Comparison of ENCODE assay signal across 38 cellular contexts in the genomic region with DNA sequence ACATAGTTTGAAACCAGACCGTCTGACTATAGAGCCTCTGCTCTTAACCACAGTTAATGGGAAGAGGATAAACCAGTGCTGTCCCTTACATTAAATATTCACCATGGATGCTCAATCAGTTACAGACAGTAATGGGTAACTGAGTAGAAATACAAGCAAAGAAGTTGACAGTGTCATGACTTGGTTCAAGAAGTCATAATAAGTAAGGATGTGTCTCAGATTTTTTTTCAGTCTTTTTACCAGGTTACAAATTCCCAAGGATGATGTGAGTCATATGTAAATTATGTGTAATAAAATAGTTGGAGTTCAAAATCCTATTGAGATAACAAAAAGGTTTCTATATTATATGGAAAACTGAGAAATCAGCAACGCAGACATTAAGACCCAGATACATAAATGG. TPM values are rescaled to one million over a fixed set of nuclear protein-coding genes. Genes with fewer than 3 reads are reported as not detected.
DNase-seq lines count a peak whose midpoint lies in the region; ATAC-seq and TF ChIP-seq lines count a peak whose summit lies in the region.
"Had no signal": no experiment of that assay in that cellular context is flagged by ENCODE, and none has a peak within 500 bp of the region (broad histone marks: within the 10 kb centered on the region; RNA-seq: fewer than 3 reads in every experiment).

No MANE protein-coding gene starts in this region.

- no peak overlapping the region for H2AFZ ChIP-seq in PC-3 (ENCODE audit: low read length)
- no peak overlapping the region for H2AFZ ChIP-seq in GM23338

- H3K9me2 ChIP-seq in PC-3 (replicated peaks; ENCODE audit: low read length) (no peaks in the 10 kb centered on the region), GM23338 (ENCODE audit: insufficient read depth) (no peaks in the 10 kb centered on the region)

- H3K79me2 ChIP-seq in PC-3 (ENCODE audit: low read length), result no peaks in the 10 kb centered on the region
- H3K79me2 ChIP-seq in GM23338 (replicated peaks; ENCODE audit: insufficient read depth), result no peaks in the 10 kb centered on the region

- no peaks in the 10 kb centered on the region for H3K9me3 ChIP-seq in PC-3 (ENCODE audit: low read length)
- H3K9me3 ChIP-seq: BLaER1, heart right ventricle, mucosa of descending colon, prostate gland, sigmoid colon, thyroid gland, vagina had no signal

- H3K9me3 Mint-ChIP-seq in GM23338, result no peaks in the 10 kb centered on the region
- H3K9me3 Mint-ChIP-seq in activated CD8-positive, alpha-beta memory T cell treated with anti-CD3 and anti-CD28 coated beads, Interleukin-2, amount 10 ng/mL, durations not matched to agents 7 days and 5 days (ENCODE audit: low read depth), result no peaks in the 10 kb centered on the region
- H3K9me3 Mint-ChIP-seq: natural killer cell had no signal

- no TSS peak for BruUV-seq in PC-3 (replicated peaks; lab: Mats Ljungman, UMichigan)

- no peak overlapping the region for H3K4me3 Mint-ChIP-seq in GM23338
- H3K4me3 Mint-ChIP-seq in activated CD8-positive, alpha-beta memory T cell treated with anti-CD3 and anti-CD28 coated beads, Interleukin-2, amount 10 ng/mL, durations not matched to agents 7 days and 5 days, result no peak overlapping the region
- H3K4me3 Mint-ChIP-seq: activated CD4-positive, alpha-beta T cell treated with anti-CD3 and anti-CD28 coated beads for 36 hours; activated CD8-positive, alpha-beta T cell treated with anti-CD3 and anti-CD28 coated beads, Interleukin-2, amount 10 ng/mL, durations not matched to agents 7 days and 5 days; natural killer cell had no signal

- H3K9ac ChIP-seq in PC-3 (ENCODE audit: low read length), result no peak overlapping the region
- H3K9ac ChIP-seq: BLaER1 had no signal

- intact Hi-C loops in PC-3 (cut with micrococcal nuclease), result no loop called here

- H4K20me1 ChIP-seq in PC-3 (ENCODE audit: low read length) (no peaks in the 10 kb centered on the region), GM23338 (replicated peaks; ENCODE audit: insufficient read depth) (no peaks in the 10 kb centered on the region; the same call in 1 of the 2 replicates)
- H4K20me1 ChIP-seq: BLaER1 had no signal

- H3K4me1 ChIP-seq in PC-3 (ENCODE audit: insufficient read depth, low read length), result no peaks in the 10 kb centered on the region
- H3K4me1 ChIP-seq in GM23338 (ENCODE audit: insufficient read depth), result no peaks in the 10 kb centered on the region
- H3K4me1 ChIP-seq: BLaER1, prostate gland, thyroid gland, vagina had no signal

- peaks cover 3% of the 10 kb centered on the region; the same call in 1 of the 3 replicates for H3K4me1 Mint-ChIP-seq in GM23338
- peaks cover 3% of the 10 kb centered on the region for H3K4me1 Mint-ChIP-seq in activated CD8-positive, alpha-beta memory T cell treated with anti-CD3 and anti-CD28 coated beads, Interleukin-2, amount 10 ng/mL, durations not matched to agents 7 days and 5 days
- H3K4me1 Mint-ChIP-seq: natural killer cell had no signal

- no peaks in the 10 kb centered on the region for H3K36me3 ChIP-seq in PC-3 (ENCODE audit: low read depth, low read length)
- H3K36me3 ChIP-seq in GM23338 (ENCODE audit: insufficient read depth), result no peaks in the 10 kb centered on the region
- H3K36me3 ChIP-seq: cardiac muscle cell, prostate gland, sigmoid colon, thyroid gland, vagina had no signal

- H3K4me2 ChIP-seq in PC-3 (ENCODE audit: low read length), result no peak overlapping the region
- no peak overlapping the region for H3K4me2 ChIP-seq in GM23338
- H3K4me2 ChIP-seq: BLaER1 had no signal

- H3K27ac ChIP-seq in PC-3 (ENCODE audit: low read length), result no peak overlapping the region
- H3K27ac ChIP-seq in GM23338 (ENCODE audit: low read depth), result no peak overlapping the region
- H3K27ac ChIP-seq: BLaER1, cardiac muscle cell, heart right ventricle, prostate gland, sigmoid colon, thyroid gland, vagina, VCaP had no signal

- H3F3A ChIP-seq in PC-3 (ENCODE audit: low read length, unreplicated experiment) (no peaks in the 10 kb centered on the region), GM23338 (replicated peaks; ENCODE audit: low read depth) (no peaks in the 10 kb centered on the region)

- CTCF ChIA-PET in PC-3 (lab: Charles Lee), result no interaction called here
- CTCF ChIA-PET in activated CD8-positive, alpha-beta memory T cell treated with anti-CD3 and anti-CD28 coated beads, Interleukin-2, amount 10 ng/mL, durations not matched to agents 7 days and 5 days (lab: Charles Lee), result no interaction called here

- no peaks in the 10 kb centered on the region for H3K36me3 Mint-ChIP-seq in GM23338 (ENCODE audit: low read depth)
- peaks cover 9% of the 10 kb centered on the region for H3K36me3 Mint-ChIP-seq in activated CD8-positive, alpha-beta memory T cell treated with anti-CD3 and anti-CD28 coated beads, Interleukin-2, amount 10 ng/mL, durations not matched to agents 7 days and 5 days
- H3K36me3 Mint-ChIP-seq: natural killer cell had no signal

- H3K27me3 ChIP-seq in PC-3 (ENCODE audit: low read length), result no peaks in the 10 kb centered on the region
- no peaks in the 10 kb centered on the region for H3K27me3 ChIP-seq in GM23338 (ENCODE audit: insufficient read depth)
- H3K27me3 ChIP-seq: BLaER1, cardiac muscle cell, heart right ventricle, sigmoid colon, thyroid gland, vagina had no signal

- ATAC-seq in PC-3 (peak; percentile 38), GM23338 (no peak), HG02798 (IDR thresholded peaks at IDR 0.05; ENCODE audit: poor library complexity, unreplicated experiment) (no peak), SK-N-SH treated with all-trans-retinoic acid at 6 μM for 48 hours (no peak)
- ATAC-seq in activated CD8-positive, alpha-beta memory T cell treated with anti-CD3 and anti-CD28 coated beads, Interleukin-2, amount 10 ng/mL, durations not matched to agents 7 days and 5 days, result no peak
- ATAC-seq: activated CD4-positive, alpha-beta T cell treated with anti-CD3 and anti-CD28 coated beads for 36 hours; activated CD8-positive, alpha-beta T cell treated with anti-CD3 and anti-CD28 coated beads, Interleukin-2, amount 10 ng/mL, durations not matched to agents 7 days and 5 days; activated naive CD4-positive, alpha-beta T cell treated with anti-CD3 and anti-CD28 coated beads, Interleukin-2, amount 50 U/mL, for 72 hours; esophagus mucosa; heart right ventricle; left cardiac atrium; mucosa of descending colon; natural killer cell; Panc1 had no signal

- POLR2A ChIA-PET in PC-3 (lab: Charles Lee; ENCODE audit: unreplicated experiment), result no interaction called here

- no peak for TF ChIP-seq CTCF in PC-3 (conservative IDR thresholded peaks at IDR 0.05; ENCODE audit: low read depth, low read length)
- TF ChIP-seq CTCF in epithelial cell of proximal tubule (conservative IDR thresholded peaks at IDR 0.05; ENCODE audit: low read depth, low read length), result no peak
- TF ChIP-seq CTCF in GM23338 (conservative IDR thresholded peaks at IDR 0.05; ENCODE audit: low read depth in 2 of 2), result no peak

- H3K27me3 Mint-ChIP-seq in GM23338 (ENCODE audit: insufficient read depth, low read depth, poor library complexity), result peaks cover 2% of the 10 kb centered on the region
- no peaks in the 10 kb centered on the region for H3K27me3 Mint-ChIP-seq in activated CD8-positive, alpha-beta memory T cell treated with anti-CD3 and anti-CD28 coated beads, Interleukin-2, amount 10 ng/mL, durations not matched to agents 7 days and 5 days
- H3K27me3 Mint-ChIP-seq: activated CD4-positive, alpha-beta T cell treated with anti-CD3 and anti-CD28 coated beads for 36 hours had no signal

- H3K4me3 ChIP-seq in PC-3 (ENCODE audit: low read length), result no peak overlapping the region
- no peak overlapping the region for H3K4me3 ChIP-seq in epithelial cell of proximal tubule (ENCODE audit: low read depth, low read length)
- H3K4me3 ChIP-seq in GM23338, result no peak overlapping the region
- H3K4me3 ChIP-seq: BLaER1, cardiac muscle cell, heart right ventricle, mucosa of descending colon, prostate gland, sigmoid colon, thyroid gland, vagina had no signal

- H3K27ac Mint-ChIP-seq in GM23338, result no peak overlapping the region
- H3K27ac Mint-ChIP-seq in activated CD8-positive, alpha-beta memory T cell treated with anti-CD3 and anti-CD28 coated beads, Interleukin-2, amount 10 ng/mL, durations not matched to agents 7 days and 5 days, result no peak overlapping the region
- H3K27ac Mint-ChIP-seq: activated CD4-positive, alpha-beta T cell treated with anti-CD3 and anti-CD28 coated beads for 36 hours; activated CD8-positive, alpha-beta T cell treated with anti-CD3 and anti-CD28 coated beads, Interleukin-2, amount 10 ng/mL, durations not matched to agents 7 days and 5 days; activated naive CD4-positive, alpha-beta T cell treated with anti-CD3 and anti-CD28 coated beads, Interleukin-2, amount 50 U/mL, for 72 hours; natural killer cell had no signal

- peak; percentile 64 for DNase-seq in ELR (ENCODE audit: low read depth)
- peak; percentile 13 for DNase-seq in PC-3
- peak; percentile 40 for DNase-seq in epithelial cell of proximal tubule (ENCODE audit: low read depth)
- peak; percentile 76 for DNase-seq in renal cortical epithelial cell (ENCODE audit: low read depth)
- DNase-seq in GM23338 (ENCODE audit: low spot score), result no peak
- no peak for DNase-seq in activated CD8-positive, alpha-beta memory T cell treated with anti-CD3 and anti-CD28 coated beads, Interleukin-2, amount 10 ng/mL, durations not matched to agents 7 days and 5 days
- DNase-seq: activated CD4-positive, alpha-beta T cell treated with anti-CD3 and anti-CD28 coated beads for 36 hours; activated CD8-positive, alpha-beta T cell treated with anti-CD3 and anti-CD28 coated beads, Interleukin-2, amount 10 ng/mL, durations not matched to agents 7 days and 5 days; activated T-cell treated with anti-CD3 and anti-CD28 coated beads for 4 hours; anterior cingulate cortex; cortex of kidney; foreskin melanocyte; GF-D8; heart right ventricle; Karpas-422; left cardiac atrium; mucosa of descending colon; MV-4-11; natural killer cell; NCI-H1436 treated with DMSO at 0.1 percent for 48 hours; NCI-H2081 treated with DMSO at 0.1 percent for 48 hours; NCI-H226; NCI-H69; nucleus accumbens; sigmoid colon; stimulated activated CD4-positive, alpha-beta T cell treated with anti-CD3 and anti-CD28 coated beads, Interleukin-4, amount 100 ng/mL, for 24 hours; T1000; thyroid gland had no signal

RNA-seq across cellular contexts. Expression of a gene that starts 31.1 kb away (rescaled TPM):
- total RNA-seq in PC-3 (2014; rRNA removed) (6.5 and 6.8 TPM in 2 replicates), epithelial cell of proximal tubule (8.0 and 17.2 TPM in 2 replicates), renal cortical epithelial cell (10.6 and 13.6 TPM in 2 replicates)
- 17.9 and 22.4 TPM in 2 replicates for total RNA-seq in GM23338 (2014; rRNA removed; shearing (Covaris generic))
- 8.7 and 11.3 TPM in 2 replicates for polyA plus RNA-seq in GM23338 (2016; fragmentation: Nextera tagmentation; extraction: Ambion mirVana)
- total RNA-seq in activated CD8-positive, alpha-beta memory T cell treated with anti-CD3 and anti-CD28 coated beads, Interleukin-2, amount 10 ng/mL, durations not matched to agents 7 days and 5 days, result 10 to 100 TPM; 11.1 to 13.8 TPM

RNA-seq across cellular contexts. Expression of a gene that starts 33.4 kb away (rescaled TPM):
- total RNA-seq in PC-3 (2014; rRNA removed) (11.3 and 14.5 TPM in 2 replicates), epithelial cell of proximal tubule (9.0 and 18.0 TPM in 2 replicates), renal cortical epithelial cell (26.2 and 43.6 TPM in 2 replicates)
- 44.6 and 46.2 TPM in 2 replicates for total RNA-seq in GM23338 (2014; rRNA removed; shearing (Covaris generic))
- 25.0 and 34.3 TPM in 2 replicates for polyA plus RNA-seq in GM23338 (2016; fragmentation: Nextera tagmentation; extraction: Ambion mirVana)
- total RNA-seq in activated CD8-positive, alpha-beta memory T cell treated with anti-CD3 and anti-CD28 coated beads, Interleukin-2, amount 10 ng/mL, durations not matched to agents 7 days and 5 days, result 10 to 100 TPM; 48.7 to 56.0 TPM

Comparison
In these comparisons a context has a peak if more than half of its experiments do, and no peak if none do; other contexts are left out.
1. DNase-seq: peak in ELR (single experiment), PC-3 (single experiment), epithelial cell of proximal tubule (single experiment) and renal cortical epithelial cell (single experiment); none in GM23338 (single experiment) and activated CD8-positive, alpha-beta memory T cell treated with anti-CD3 and anti-CD28 coated beads, Interleukin-2, amount 10 ng/mL, durations not matched to agents 7 days and 5 days (single experiment).